ENCODE assay signal across 14 cellular contexts in genomic region chr17:13429201-13429600, GRCh38.
DNase-seq lines count a peak whose midpoint lies in the region; ATAC-seq, FAIRE-seq and TF ChIP-seq lines count a peak whose summit lies in the region.
"Had no signal": no experiment of that assay in that cellular context is flagged by ENCODE, and none has a peak within 500 bp of the region (broad histone marks: within the 10 kb centered on the region; RNA-seq: fewer than 3 reads in every experiment).

No MANE protein-coding gene starts in this region.

- DNase-seq in A549 (ENCODE audit: low read depth in 1 of 2, low spot score in 1 of 2) (no peak), HCEC 1CT (peak; percentile 95), astrocyte (ENCODE audit: low read depth) (peak; percentile 90), mesenchymal stem cell (peak; percentile 74), OCI-M2 (lab: John Stamatoyannopoulos, UW; ENCODE audit: unreplicated experiment) (no peak)
- no peak for DNase-seq in stimulated activated naive CD4-positive, alpha-beta T cell (lab: John Stamatoyannopoulos, UW)
- DNase-seq: left colon; SHP77 treated with DMSO at 0.1 percent for 48 hours; stimulated activated CD4-positive, alpha-beta T cell treated with anti-CD3 and anti-CD28 coated beads, Interleukin-4, amount 100 ng/mL, for 1 hour had no signal

- no peak overlapping the region for H3K4me3 ChIP-seq in A549
- no peak overlapping the region for H3K4me3 ChIP-seq in astrocyte (ENCODE audit: insufficient read depth, low read depth, low read length)
- no peak overlapping the region for H3K4me3 ChIP-seq in mesenchymal stem cell (ENCODE audit: insufficient read depth in 1 of 2, low read depth in 1 of 2, low read length in 2 of 2)

- H3K36me3 ChIP-seq in astrocyte (ENCODE audit: insufficient read depth, low read length) (no peaks in the 10 kb centered on the region), mesenchymal stem cell (ENCODE audit: control insufficient read depth in 1 of 2, insufficient read depth in 2 of 2, low read depth in 1 of 2, low read length in 2 of 2) (no peaks in the 10 kb centered on the region)

- TF ChIP-seq EP300 in A549 (IDR thresholded peaks at IDR 0.05): no peak

- WGBS in A549 (ENCODE audit: missing lambda C conversion rate): 14% methylated on average over 5 of the region's 5 CpGs
- WGBS in mesenchymal stem cell: 10% methylated on average over 3 of the region's 5 CpGs

- H4K8ac ChIP-seq in mesenchymal stem cell (ENCODE audit: low read length): no peak overlapping the region

- H3K9ac ChIP-seq in astrocyte (ENCODE audit: low read length): peak overlapping the region; percentile 6
- H3K9ac ChIP-seq in mesenchymal stem cell (ENCODE audit: low read length): peak overlapping the region; percentile 63
- H3K9ac ChIP-seq: KMS-11 had no signal

- H3K27ac ChIP-seq in A549 (peak overlapping the region in 1 of 2 experiments; percentile 47; a peak in 2 of 6 replicates), astrocyte (ENCODE audit: low read depth, low read length) (peak overlapping the region; percentile 46), mesenchymal stem cell (ENCODE audit: low read length, poor library complexity, severe bottlenecking) (no peak overlapping the region)
- H3K27ac ChIP-seq: KMS-11 had no signal

- no peak overlapping the region for H3K4ac ChIP-seq in mesenchymal stem cell (ENCODE audit: low read depth in 1 of 2, low read length in 2 of 2)

- H3K18ac ChIP-seq in mesenchymal stem cell (ENCODE audit: low read depth in 1 of 2, low read length in 2 of 2): no peak overlapping the region

- H3K4me1 Mint-ChIP-seq in astrocyte (ENCODE audit: low read depth, unreplicated experiment): peaks cover 15% of the 10 kb centered on the region
- H3K4me1 Mint-ChIP-seq: B cell had no signal

- H3K4me2 ChIP-seq in A549: no peak overlapping the region
- peak overlapping the region; percentile 47 for H3K4me2 ChIP-seq in astrocyte (ENCODE audit: low read length)
- no peak overlapping the region for H3K4me2 ChIP-seq in mesenchymal stem cell (ENCODE audit: low read length, poor library complexity, severe bottlenecking)
- H3K4me2 ChIP-seq: KMS-11 had no signal

- 0 out of 3 replicates have a peak, but pooled peaks cover 6% of the 10 kb centered on the region for H3K4me1 ChIP-seq in A549
- H3K4me1 ChIP-seq in astrocyte (ENCODE audit: insufficient read depth, low read length): peaks cover 14% of the 10 kb centered on the region
- H3K4me1 ChIP-seq in mesenchymal stem cell (ENCODE audit: control insufficient read depth, insufficient read depth, low read depth, low read length): no peaks in the 10 kb centered on the region

- H3K27ac Mint-ChIP-seq in astrocyte (ENCODE audit: unreplicated experiment): peak overlapping the region; percentile 55
- H3K27ac Mint-ChIP-seq: B cell had no signal

- no peak for TF ChIP-seq POLR2A in A549 (IDR thresholded peaks at IDR 0.05; ENCODE audit: low read length)

- POLR2A ChIA-PET in A549 (lab: Yijun Ruan, JAX): no interaction called here

- H2AFZ ChIP-seq in astrocyte (ENCODE audit: low read depth, low read length): peak overlapping the region; percentile 21
- no peak overlapping the region for H2AFZ ChIP-seq in mesenchymal stem cell (ENCODE audit: low read depth, low read length)

- ATAC-seq in A549 (peak; percentile 39 to 87; a peak in 4 of 6 replicates), GM21447 (IDR thresholded peaks at IDR 0.05; ENCODE audit: unreplicated experiment) (no peak), HG03469 (IDR thresholded peaks at IDR 0.05; ENCODE audit: unreplicated experiment) (no peak)
- ATAC-seq: left colon had no signal

- no peak overlapping the region for H3K23ac ChIP-seq in mesenchymal stem cell (ENCODE audit: low read length in 2 of 2)

- H3K9me3 Mint-ChIP-seq in astrocyte (ENCODE audit: unreplicated experiment): peaks cover 1% of the 10 kb centered on the region

- no peak overlapping the region for H2BK12ac ChIP-seq in mesenchymal stem cell (ENCODE audit: low read length in 2 of 2)

- no peaks in the 10 kb centered on the region for H3K27me3 ChIP-seq in astrocyte (ENCODE audit: insufficient read depth, low read length)
- no peaks in the 10 kb centered on the region for H3K27me3 ChIP-seq in mesenchymal stem cell (ENCODE audit: control insufficient read depth in 1 of 2, insufficient read depth in 1 of 2, low read length in 2 of 2)

- no peak overlapping the region for H3K14ac ChIP-seq in mesenchymal stem cell (ENCODE audit: low read length in 2 of 2)

- H3K4me3 Mint-ChIP-seq in astrocyte (ENCODE audit: unreplicated experiment): no peak overlapping the region
- H3K4me3 Mint-ChIP-seq: B cell had no signal

- H3K36me3 Mint-ChIP-seq in astrocyte (ENCODE audit: low read depth, unreplicated experiment): no peaks in the 10 kb centered on the region

- FAIRE-seq in A549 (lab: Jason Lieb, UNC) (no peak), astrocyte (lab: Jason Lieb, UNC) (peak; percentile 84)
- FAIRE-seq: frontal cortex had no signal

- H2AK5ac ChIP-seq in mesenchymal stem cell (ENCODE audit: low read length, severe bottlenecking): no peak overlapping the region

- no peaks in the 10 kb centered on the region for H4K20me1 ChIP-seq in astrocyte (ENCODE audit: insufficient read depth, low read length)

- H2BK120ac ChIP-seq in mesenchymal stem cell (ENCODE audit: low read depth, low read length): no peak overlapping the region

- no peak overlapping the region for H2BK15ac ChIP-seq in mesenchymal stem cell (ENCODE audit: low read depth, poor library complexity, severe bottlenecking)

- H3K79me1 ChIP-seq in mesenchymal stem cell (replicated peaks; ENCODE audit: low read length, poor library complexity, severe bottlenecking): no peaks in the 10 kb centered on the region

- CTCF ChIA-PET in A549 (lab: Yijun Ruan, JAX): interaction anchor here (0.9 to 1.0 kb wide), 2 partner anchors 10 to 91 kb away, joined by 3 read pairs; no protein-coding TSS in a partner anchor

- H3K9me3 ChIP-seq in A549 (no peaks in the 10 kb centered on the region), astrocyte (ENCODE audit: insufficient read depth, low read depth, low read length) (no peaks in the 10 kb centered on the region), mesenchymal stem cell (ENCODE audit: control insufficient read depth, low read length) (peaks cover under 1% of the 10 kb centered on the region)

- no peak overlapping the region for H2BK5ac ChIP-seq in mesenchymal stem cell (ENCODE audit: low read depth, low read length, poor library complexity, severe bottlenecking)

- no peaks in the 10 kb centered on the region for H3K79me2 ChIP-seq in astrocyte (ENCODE audit: insufficient read depth, low read length)

- H4K91ac ChIP-seq in mesenchymal stem cell (ENCODE audit: low read length): no peak overlapping the region

- TF ChIP-seq RAD21 in A549 (conservative IDR thresholded peaks at IDR 0.05 in 1 of 2, IDR thresholded peaks at IDR 0.05 in 1 of 2): no peak

- TF ChIP-seq CTCF in A549 (IDR thresholded peaks at IDR 0.05) (no peak), astrocyte (IDR thresholded peaks at IDR 0.05; ENCODE audit: insufficient read depth, low read depth, low read length) (no peak)

- H3K27me3 Mint-ChIP-seq in astrocyte (ENCODE audit: low read depth, unreplicated experiment): no peaks in the 10 kb centered on the region
- H3K27me3 Mint-ChIP-seq: B cell had no signal

TF ChIP-seq in A549, 52 proteins besides CTCF, POLR2A, EP300 and RAD21 (continues in another document):
- TF ChIP-seq NR3C1 (IDR thresholded peaks at IDR 0.05) (no peak), NPAS2 (CRISPR knock-in tag; IDR thresholded peaks at IDR 0.05; ENCODE audit: borderline replicate concordance) (no peak), CBX2 (IDR thresholded peaks at IDR 0.05; ENCODE audit: borderline replicate concordance, low read depth) (no peak), CBX8 (IDR thresholded peaks at IDR 0.05) (no peak), KDM1A (IDR thresholded peaks at IDR 0.05; ENCODE audit: low read depth) (no peak), JUNB (IDR thresholded peaks at IDR 0.05) (no peak), TFCP2L1 (CRISPR knock-in tag; IDR thresholded peaks at IDR 0.05) (no peak), MAFK (IDR thresholded peaks at IDR 0.05; ENCODE audit: partially characterized antibody) (no peak), USF2 (IDR thresholded peaks at IDR 0.05) (no peak), ZNF302 (CRISPR knock-in tag; IDR thresholded peaks at IDR 0.05) (no peak), HOXB5 (CRISPR knock-in tag; IDR thresholded peaks at IDR 0.05) (no peak), HMGXB4 (CRISPR knock-in tag; IDR thresholded peaks at IDR 0.05; ENCODE audit: borderline replicate concordance) (no peak), EHF (CRISPR knock-in tag; IDR thresholded peaks at IDR 0.05) (no peak)

Comparison
In these comparisons a context has a peak if more than half of its experiments do, and no peak if none do; other contexts are left out.
1. ATAC-seq: peak in A549 (2 of 2); none in GM21447 (single experiment) and HG03469 (single experiment).
2. DNase-seq: peak in HCEC 1CT (single experiment), astrocyte (single experiment) and mesenchymal stem cell (single experiment); none in A549 (0 of 2), OCI-M2 (single experiment) and stimulated activated naive CD4-positive, alpha-beta T cell (0 of 6).